16 cellular contexts compared by ENCODE assay signal in the genomic region with DNA sequence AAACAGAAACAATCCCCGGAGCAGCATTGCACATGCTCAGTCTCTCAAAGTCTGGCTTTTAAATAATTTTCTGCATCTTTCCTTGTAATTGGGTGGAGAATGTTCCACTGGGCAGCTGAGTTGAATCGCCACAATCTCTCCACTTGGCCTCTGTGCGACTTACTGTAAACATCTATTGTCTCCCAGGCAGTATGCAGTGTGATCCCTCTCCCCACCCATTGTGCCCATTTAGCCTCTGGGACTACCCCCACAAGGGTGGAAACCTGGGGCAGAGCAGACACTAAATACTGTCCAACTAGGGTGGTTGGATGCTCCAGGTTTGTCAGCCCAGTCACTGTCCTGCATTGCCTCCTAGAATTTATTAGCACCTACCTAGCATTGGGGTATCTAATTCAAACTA.
DNase-seq lines count a peak whose midpoint lies in the region; ATAC-seq and TF ChIP-seq lines count a peak whose summit lies in the region.
"Had no signal": no experiment of that assay in that cellular context is flagged by ENCODE, and none has a peak within 500 bp of the region (broad histone marks: within the 10 kb centered on the region; RNA-seq: fewer than 3 reads in every experiment).

No MANE protein-coding gene starts in this region.

- DNase-seq in NCI-H146 treated with DMSO at 0.1 percent for 48 hours (lab: John Stamatoyannopoulos, UW; ENCODE audit: unreplicated experiment) (peak; percentile 18), NCI-H146 (lab: John Stamatoyannopoulos, UW) (no peak), CD14-positive monocyte (ENCODE audit: low spot score) (no peak), T-cell (no peak), immature natural killer cell (no peak), Right ventricle myocardium inferior (ENCODE audit: missing footprints) (no peak), NCI-H1694 treated with DMSO at 0.1 percent for 48 hours (lab: John Stamatoyannopoulos, UW) (no peak)
- no peak for DNase-seq in activated effector memory CD4-positive, alpha-beta T cell treated with anti-CD3 and anti-CD28 coated beads, Interleukin-2, amount 50 U/mL, for 16 hours
- DNase-seq: colonic mucosa; DMS153; Kasumi-1; NCI-H2171 treated with DMSO at 0.1 percent for 48 hours; stimulated activated CD4-positive, alpha-beta T cell treated with anti-CD3 and anti-CD28 coated beads, Interleukin-4, amount 100 ng/mL, for 4 hours had no signal

- H3K27me3 Mint-ChIP-seq in CD14-positive monocyte (ENCODE audit: low read depth in 3 of 3) = no peaks in the 10 kb centered on the region
- H3K27me3 Mint-ChIP-seq in T-cell = no peaks in the 10 kb centered on the region
- H3K27me3 Mint-ChIP-seq in immature natural killer cell (ENCODE audit: low read depth in 3 of 3) = peaks cover 0 to 4% (median 1%) of the 10 kb centered on the region in 3 donors
- H3K27me3 Mint-ChIP-seq: brain, memory B cell had no signal

- H3K4me3 Mint-ChIP-seq in CD14-positive monocyte = no peak overlapping the region
- peak overlapping the region in 1 of 3 donors; percentile 50 for H3K4me3 Mint-ChIP-seq in T-cell
- peak overlapping the region; percentile 49 to 71 (median 60) for H3K4me3 Mint-ChIP-seq in immature natural killer cell
- H3K4me3 Mint-ChIP-seq: brain, memory B cell had no signal

- ATAC-seq in T-cell (replicated peaks in 1 of 4) = no peak
- ATAC-seq in Right ventricle myocardium inferior = no peak
- ATAC-seq: SK-N-SH treated with all-trans-retinoic acid at 6 μM for 48 hours had no signal

- H3K4me1 Mint-ChIP-seq in CD14-positive monocyte (peaks cover 90% of the 10 kb centered on the region), T-cell (peaks cover 88 to 90% (median 89%) of the 10 kb centered on the region in 3 donors), immature natural killer cell (peaks cover 89 to 96% of the 10 kb centered on the region in 2 donors)

- H3K36me3 Mint-ChIP-seq in CD14-positive monocyte = peaks cover 7 to 10% of the 10 kb centered on the region in 2 donors
- no peaks in the 10 kb centered on the region for H3K36me3 Mint-ChIP-seq in T-cell
- no peaks in the 10 kb centered on the region for H3K36me3 Mint-ChIP-seq in immature natural killer cell
- H3K36me3 Mint-ChIP-seq: brain, memory B cell had no signal

- POLR2A ChIA-PET in T-cell (lab: Charles Lee) = no interaction called here

- TF ChIP-seq CTCF in CD14-positive monocyte (IDR thresholded peaks at IDR 0.05) = no peak

- CTCF ChIA-PET in T-cell (lab: Charles Lee) = interaction anchor here in 1 of 2 donors (0.6 kb wide), 1 partner anchor 158 kb away, joined by 7 read pairs; no protein-coding TSS in a partner anchor

- H3K9me3 Mint-ChIP-seq in CD14-positive monocyte (no peaks in the 10 kb centered on the region), T-cell (no peaks in the 10 kb centered on the region), immature natural killer cell (no peaks in the 10 kb centered on the region)
- H3K9me3 Mint-ChIP-seq: brain, memory B cell had no signal

- intact Hi-C loops in CD14-positive monocyte (cut with micrococcal nuclease) (no loop called here), Right ventricle myocardium inferior (cut with DNase I) (no loop called here)

- H3K27ac Mint-ChIP-seq in CD14-positive monocyte (peak overlapping the region in 6 of 7 donors; percentile 14 to 82 (median 32)), T-cell (peak overlapping the region; percentile 53 to 84), immature natural killer cell (peak overlapping the region; percentile 35 to 88 (median 86))
- H3K27ac Mint-ChIP-seq: brain, memory B cell had no signal

Comparison
In these comparisons a context has a peak if more than half of its experiments do, and no peak if none do; other contexts are left out.
1. H3K27ac Mint-ChIP-seq: peak in every context shown above with its lines; median percentile 86 in immature natural killer cell; 68 in T-cell; 32 in CD14-positive monocyte.
2. H3K4me3 Mint-ChIP-seq: peak in immature natural killer cell (5 of 5); none in CD14-positive monocyte (0 of 2).